ENCODE assay signal across 16 cellular contexts in the genomic region with DNA sequence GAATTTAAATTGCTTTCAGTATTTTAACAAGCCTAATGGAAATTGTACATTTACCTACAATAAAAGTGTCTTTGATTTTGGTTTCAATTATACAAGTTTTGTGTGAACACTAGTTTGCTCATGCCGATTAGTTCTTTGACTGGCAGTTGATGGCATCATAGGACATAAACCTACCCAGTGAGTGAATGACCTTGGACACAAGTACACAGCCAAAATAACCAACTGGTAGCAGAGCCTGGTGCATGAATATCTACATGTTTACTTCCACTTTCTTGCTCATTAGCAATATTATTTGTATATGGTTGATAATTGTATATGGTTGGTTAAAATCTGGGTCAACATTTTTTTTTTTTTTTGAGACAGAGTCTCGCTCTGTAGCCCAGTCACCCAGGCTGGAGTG. TPM values are rescaled to one million over a fixed set of nuclear protein-coding genes. Genes with fewer than 3 reads are reported as not detected.
A peak's percentile ranks its signal among the peaks of the same experiment; 100 is the strongest.
DNase-seq lines count a peak whose midpoint lies in the region; ATAC-seq and TF ChIP-seq lines count a peak whose summit lies in the region.
"Had no signal": no experiment of that assay in that cellular context is flagged by ENCODE, and none has a peak within 500 bp of the region (broad histone marks: within the 10 kb centered on the region; RNA-seq: fewer than 3 reads in every experiment).

No MANE protein-coding gene starts in this region.

- peak overlapping the region; percentile 64 to 86 for H3K27ac Mint-ChIP-seq in effector memory CD8-positive, alpha-beta T cell

- H3K4me3 Mint-ChIP-seq in effector memory CD8-positive, alpha-beta T cell, result peak overlapping the region; percentile 34 to 43
- H3K4me3 Mint-ChIP-seq: neural crest cell had no signal

- peaks cover 10% of the 10 kb centered on the region for H3K36me3 Mint-ChIP-seq in effector memory CD8-positive, alpha-beta T cell (ENCODE audit: insufficient read depth)

- DNase-seq in left ventricle myocardium inferior, result no peak
- no peak for DNase-seq in Right ventricle myocardium inferior (ENCODE audit: missing footprints)
- no peak for DNase-seq in effector memory CD8-positive, alpha-beta T cell
- DNase-seq in upper lobe of right lung, result no peak
- no peak for DNase-seq in NCI-H526 (lab: John Stamatoyannopoulos, UW)
- no peak for DNase-seq in mucosa of descending colon
- no peak for DNase-seq in KBM-7
- DNase-seq: activated CD8-positive, alpha-beta memory T cell treated with anti-CD3 and anti-CD28 coated beads for 24 hours; GDM1; kidney glomerular epithelial cell; NCI-H2107; stimulated activated CD4-positive, alpha-beta T cell treated with anti-CD3 and anti-CD28 coated beads, Interleukin-12 subunit alpha, Interleukin-12 subunit beta, amount 100 ng/mL, for 4 hours; T-helper 1 cell had no signal

- no peak for ATAC-seq in Right ventricle myocardium inferior
- ATAC-seq in effector memory CD8-positive, alpha-beta T cell (replicated peaks), result no peak
- ATAC-seq in upper lobe of right lung, result no peak
- no peak for ATAC-seq in mucosa of descending colon
- ATAC-seq: gastroesophageal sphincter had no signal

- H3K4me3 ChIP-seq in left ventricle myocardium inferior (no peak overlapping the region), upper lobe of right lung (no peak overlapping the region), mucosa of descending colon (no peak overlapping the region)
- H3K4me3 ChIP-seq: gastroesophageal sphincter had no signal

- no peaks in the 10 kb centered on the region for H3K9me3 Mint-ChIP-seq in effector memory CD8-positive, alpha-beta T cell

- peaks cover 42 to 52% of the 10 kb centered on the region in 2 donors for H3K4me1 Mint-ChIP-seq in effector memory CD8-positive, alpha-beta T cell (ENCODE audit: low read depth in 2 of 2)
- H3K4me1 Mint-ChIP-seq: neural crest cell had no signal

- H3K27ac ChIP-seq in left ventricle myocardium inferior (replicated peaks) (peak overlapping the region; percentile 61), KOPT-K1 (ENCODE audit: low read depth, low read length, poor library complexity, severe bottlenecking) (peak overlapping the region; percentile 65), upper lobe of right lung (peak overlapping the region; percentile 65)

- H3K27me3 Mint-ChIP-seq in effector memory CD8-positive, alpha-beta T cell, result no peaks in the 10 kb centered on the region

- in situ Hi-C loops in KBM-7 (cut with MboI; ENCODE audit: low pct_unique_long_range_greater_than_20kb, low sequenced_read_pairs), result no loop called here

- intact Hi-C loops in left ventricle myocardium inferior (cut with micrococcal nuclease) (no loop called here), Right ventricle myocardium inferior (cut with DNase I) (no loop called here), upper lobe of right lung (cut with DNase I) (no loop called here), mucosa of descending colon (cut with DNase I, micrococcal nuclease) (no loop called here)

- H3K9me3 ChIP-seq in left ventricle myocardium inferior (replicated peaks) (no peaks in the 10 kb centered on the region), KOPT-K1 (ENCODE audit: insufficient read depth, low read length, poor library complexity, severe bottlenecking) (no peaks in the 10 kb centered on the region), upper lobe of right lung (no peaks in the 10 kb centered on the region), mucosa of descending colon (no peaks in the 10 kb centered on the region)
- H3K9me3 ChIP-seq: gastroesophageal sphincter had no signal

- TF ChIP-seq CTCF in left ventricle myocardium inferior (IDR thresholded peaks at IDR 0.05; ENCODE audit: borderline replicate concordance) (no peak), upper lobe of right lung (IDR thresholded peaks at IDR 0.05) (no peak), mucosa of descending colon (IDR thresholded peaks at IDR 0.05) (no peak)

- H3K36me3 ChIP-seq in left ventricle myocardium inferior (no peaks in the 10 kb centered on the region), KOPT-K1 (ENCODE audit: insufficient read depth, low read length) (no peaks in the 10 kb centered on the region), upper lobe of right lung (no peaks in the 10 kb centered on the region), mucosa of descending colon (ENCODE audit: low read depth) (no peaks in the 10 kb centered on the region)
- H3K36me3 ChIP-seq: gastroesophageal sphincter had no signal

- H3K4me1 ChIP-seq in left ventricle myocardium inferior (peaks cover 40% of the 10 kb centered on the region), upper lobe of right lung (peaks cover 14% of the 10 kb centered on the region), mucosa of descending colon (ENCODE audit: low read depth) (peaks cover 17% of the 10 kb centered on the region)

- H3K27me3 ChIP-seq in left ventricle myocardium inferior (ENCODE audit: low read depth), result peaks cover 4% of the 10 kb centered on the region
- H3K27me3 ChIP-seq in upper lobe of right lung, result no peaks in the 10 kb centered on the region
- H3K27me3 ChIP-seq: gastroesophageal sphincter had no signal

RNA-seq across cellular contexts. Expression of gene STIM1, which starts 37.8 kb away (rescaled TPM):
- total RNA-seq in left ventricle myocardium inferior, result 32.0 TPM
- total RNA-seq in Right ventricle myocardium inferior, result 28.9 TPM
- total RNA-seq in upper lobe of right lung, result 60.7 TPM
- total RNA-seq in mucosa of descending colon, result 10 to 100 TPM; 56.1 to 74.8 (median 72.5) TPM

RNA-seq across cellular contexts. Expression of gene RHOG, which starts 52.6 kb away (rescaled TPM):
- total RNA-seq in left ventricle myocardium inferior, result 23.1 TPM
- 25.6 TPM for total RNA-seq in Right ventricle myocardium inferior
- 65.6 TPM for total RNA-seq in upper lobe of right lung
- 10 to 100 TPM; 62.7 to 77.2 (median 74.1) TPM for total RNA-seq in mucosa of descending colon
